Comparison of ENCODE assay signal across 8 cellular contexts in the genomic region with DNA sequence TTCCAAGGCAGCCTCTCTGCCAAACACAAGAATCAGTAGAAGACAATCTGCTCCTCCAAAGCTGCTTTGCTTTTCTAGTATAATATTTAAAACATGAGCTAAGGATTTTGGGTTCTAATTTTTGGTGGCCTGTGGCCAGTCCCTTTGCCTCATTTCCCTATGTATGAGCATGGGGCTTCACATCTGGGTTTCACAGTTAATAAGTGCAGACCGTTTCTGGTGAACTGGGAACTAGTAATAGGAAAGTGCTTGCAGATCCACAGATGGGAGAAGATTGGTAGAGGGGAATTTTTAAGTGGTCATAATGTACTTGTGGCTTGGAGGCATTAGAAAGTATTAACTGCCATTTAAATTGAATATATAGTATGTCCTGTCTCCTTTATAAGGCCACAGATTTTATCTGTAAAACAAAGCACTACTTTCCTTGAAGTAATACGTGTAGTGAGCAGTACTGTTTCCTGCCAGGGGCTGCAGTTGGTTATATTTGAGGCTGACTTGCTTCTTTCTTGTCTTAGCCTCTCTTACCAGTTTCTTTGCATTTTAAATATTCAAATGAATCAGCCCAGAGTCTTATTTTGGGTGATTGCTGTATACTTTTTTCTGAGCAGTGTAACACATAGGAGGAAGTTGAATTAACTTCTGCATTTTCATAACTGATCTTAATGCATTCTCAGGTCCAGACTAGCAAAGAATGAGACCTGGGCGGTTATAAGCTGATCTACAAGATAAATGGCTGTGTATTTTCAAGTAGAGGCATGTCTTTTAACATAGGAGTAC. TPM values are rescaled to one million over a fixed set of nuclear protein-coding genes. Genes with fewer than 3 reads are reported as not detected.
A peak's percentile ranks its signal among the peaks of the same experiment; 100 is the strongest.
DNase-seq lines count a peak whose midpoint lies in the region; ATAC-seq and TF ChIP-seq lines count a peak whose summit lies in the region.

No MANE protein-coding gene starts in this region.

- peak; percentile 13 for TF ChIP-seq POLR2A in GM18526 (IDR thresholded peaks at IDR 0.05; ENCODE audit: extremely low read depth, insufficient read length)

- no peaks in the 10 kb centered on the region for H3K27me3 Mint-ChIP-seq in endodermal cell (ENCODE audit: insufficient read depth)

- H3K4me1 Mint-ChIP-seq in endodermal cell, result peaks cover 26% of the 10 kb centered on the region

- H3K4me2 ChIP-seq in parathyroid adenoma (ENCODE audit: low read length), result peak overlapping the region; percentile 74

- peak overlapping the region; percentile 93 for H3K27ac Mint-ChIP-seq in endodermal cell

- no peak for TF ChIP-seq CTCF in A673 (conservative IDR thresholded peaks at IDR 0.05; ENCODE audit: low read depth, low read length)
- no peak for TF ChIP-seq CTCF in endodermal cell (conservative IDR thresholded peaks at IDR 0.05)
- TF ChIP-seq CTCF in parathyroid adenoma (IDR thresholded peaks at IDR 0.05), result no peak

- H3K4me1 ChIP-seq in A673 (ENCODE audit: insufficient read depth, low read length, poor library complexity, severe bottlenecking) (peaks cover 47% of the 10 kb centered on the region), endodermal cell (ENCODE audit: control insufficient read depth, insufficient read depth, low read length) (peaks cover 4% of the 10 kb centered on the region), parathyroid adenoma (peaks cover 15% of the 10 kb centered on the region)

- H3K9me3 Mint-ChIP-seq in endodermal cell, result no peaks in the 10 kb centered on the region

- H3K36me3 ChIP-seq in A673 (ENCODE audit: insufficient read depth, low read length, poor library complexity, severe bottlenecking), result no peaks in the 10 kb centered on the region
- peaks cover 46% of the 10 kb centered on the region for H3K36me3 ChIP-seq in endodermal cell (ENCODE audit: control insufficient read depth, insufficient read depth, low read length)
- H3K36me3 ChIP-seq in parathyroid adenoma (ENCODE audit: control insufficient read depth, insufficient read depth, low read length), result no peaks in the 10 kb centered on the region

- H3K27ac ChIP-seq in A673 (ENCODE audit: low read depth, low read length, poor library complexity, severe bottlenecking) (peak overlapping the region; percentile 87), endodermal cell (ENCODE audit: low read depth, low read length) (no peak overlapping the region), parathyroid adenoma (peak overlapping the region; percentile 91)

- peaks cover 16% of the 10 kb centered on the region for H3K36me3 Mint-ChIP-seq in endodermal cell (ENCODE audit: low read depth)

- ATAC-seq in HG03039 (IDR thresholded peaks at IDR 0.05; ENCODE audit: unreplicated experiment), result peak; percentile 36

- DNase-seq in A673 (ENCODE audit: low spot score) (peak; percentile 10), SIG-M5 treated with dmso at 0.1 percent for 504 hours (lab: John Stamatoyannopoulos, UW; ENCODE audit: unreplicated experiment) (peak; percentile 84), endodermal cell (no peak), D341Med (ENCODE audit: low spot score) (no peak), DMS53 treated with DMSO at 0.1 percent for 48 hours (lab: John Stamatoyannopoulos, UW; ENCODE audit: unreplicated experiment) (no peak)

- peak overlapping the region; percentile 86 for H3K4me3 ChIP-seq in A673 (ENCODE audit: low read depth, low read length, poor library complexity, severe bottlenecking)
- peak overlapping the region; percentile 93 for H3K4me3 ChIP-seq in endodermal cell (ENCODE audit: low read length)
- peak overlapping the region; percentile 70 for H3K4me3 ChIP-seq in parathyroid adenoma (ENCODE audit: low read depth, low read length)

- 20 to 47% methylated on average over 2 to 3 of the region's 3 CpGs for WGBS in endodermal cell (ENCODE audit: insufficient coverage in 1 of 2, insufficient read length in 1 of 2), 2 experiments

- H3K79me2 ChIP-seq in parathyroid adenoma, result peaks cover 37% of the 10 kb centered on the region

- intact Hi-C loops in A673 (cut with micrococcal nuclease; ENCODE audit: unreplicated experiment), result no loop called here

- H3K9me3 ChIP-seq in A673 (ENCODE audit: low read depth, low read length, poor library complexity, severe bottlenecking) (no peaks in the 10 kb centered on the region), endodermal cell (ENCODE audit: control insufficient read depth, low read length) (no peaks in the 10 kb centered on the region), parathyroid adenoma (ENCODE audit: control insufficient read depth, low read length) (no peaks in the 10 kb centered on the region)

- H3K9ac ChIP-seq in endodermal cell (ENCODE audit: extremely low read depth, low read length, poor library complexity, severe bottlenecking) (peak overlapping the region; percentile 78), parathyroid adenoma (no peak overlapping the region)

- POLR2A ChIA-PET in A673 (lab: Charles Lee; ENCODE audit: low non-redundant PET), result no interaction called here

- no peak overlapping the region for H2AFZ ChIP-seq in parathyroid adenoma

- H3K4me3 Mint-ChIP-seq in endodermal cell, result peak overlapping the region; percentile 83

- CTCF ChIA-PET in A673 (lab: Charles Lee), result no interaction called here

- BruUV-seq in A673 (replicated peaks; lab: Mats Ljungman, UMichigan), result no TSS peak

- H3K27me3 ChIP-seq in A673 (replicated peaks; ENCODE audit: insufficient read depth, low read depth, low read length, poor library complexity) (no peaks in the 10 kb centered on the region), endodermal cell (ENCODE audit: control insufficient read depth, insufficient read depth, low read length, poor library complexity, severe bottlenecking) (no peaks in the 10 kb centered on the region), parathyroid adenoma (ENCODE audit: control insufficient read depth, insufficient read depth, low read length) (no peaks in the 10 kb centered on the region)

RNA-seq across cellular contexts. Expression of a gene that starts 1.6 kb away (rescaled TPM):
- total RNA-seq in A673 (2021) (241 and 291 TPM in 2 replicates), endodermal cell (100 to 1,000 TPM; 243 to 247 TPM)
- 201 TPM for polyA plus RNA-seq in endodermal cell (2013, experiment 1 of 2)
- polyA plus RNA-seq in endodermal cell (2013, experiment 2 of 2), result 214 TPM

RNA-seq across cellular contexts. Expression of a gene that starts 42.2 kb away (rescaled TPM):
- 0.30 and 0.46 TPM in 2 replicates for total RNA-seq in A673 (2021)
- total RNA-seq in endodermal cell, result under 1 TPM; 0.18 TPM
- polyA plus RNA-seq in endodermal cell (2013, experiment 1 of 2), result 1.9 TPM
- polyA plus RNA-seq in endodermal cell (2013, experiment 2 of 2), result 1.2 TPM

RNA-seq across cellular contexts. Expression of a gene that starts 51.3 kb away (rescaled TPM):
- total RNA-seq in A673 (2021) (74.7 and 78.8 TPM in 2 replicates), endodermal cell (10 to 100 TPM; 89.2 to 97.2 TPM)
- polyA plus RNA-seq in endodermal cell (2013, experiment 1 of 2), result 59.9 TPM
- 54.7 TPM for polyA plus RNA-seq in endodermal cell (2013, experiment 2 of 2)

RNA-seq across cellular contexts. Expression of a gene that starts 51.7 kb away (rescaled TPM):
- total RNA-seq in A673 (2021), result 36.7 and 44.9 TPM in 2 replicates
- total RNA-seq in endodermal cell, result 10 to 100 TPM; 33.9 to 39.6 TPM
- 46.6 TPM for polyA plus RNA-seq in endodermal cell (2013, experiment 1 of 2)
- 42.6 TPM for polyA plus RNA-seq in endodermal cell (2013, experiment 2 of 2)

RNA-seq across cellular contexts. Expression of a gene that starts 51.8 kb away (rescaled TPM):
- total RNA-seq in A673 (2021), result not detected in 2 replicates
- total RNA-seq in endodermal cell, result not detected
- polyA plus RNA-seq in endodermal cell (2013, experiment 1 of 2), result not detected
- not detected for polyA plus RNA-seq in endodermal cell (2013, experiment 2 of 2)

Comparison
In these comparisons a context has a peak if more than half of its experiments do, and no peak if none do; other contexts are left out.
1. DNase-seq: peak in A673 (single experiment) and SIG-M5 treated with dmso at 0.1 percent for 504 hours (single experiment); none in endodermal cell (single experiment), D341Med (single experiment) and DMS53 treated with DMSO at 0.1 percent for 48 hours (single experiment).
2. Peak in every context shown above with its lines, with median percentiles within 50 percentile points of each other: H3K4me3 ChIP-seq.